2 cellular contexts compared by ENCODE assay signal in genomic region chr2:190333395-190333794, GRCh38.
TF ChIP-seq lines count a peak whose summit lies in the region.

No MANE protein-coding gene starts in this region.

TF ChIP-seq in IMR-90, 13 proteins besides CTCF, POLR2A, EP300 and RAD21:
- TF ChIP-seq MAFK (IDR thresholded peaks at IDR 0.05; ENCODE audit: low read depth, low read length), result peak; percentile 75
- TF ChIP-seq RFX5 (IDR thresholded peaks at IDR 0.05; ENCODE audit: low read depth, low read length), result no peak
- TF ChIP-seq RCOR1 (IDR thresholded peaks at IDR 0.05; ENCODE audit: insufficient replicate concordance, low read length), result no peak

TF ChIP-seq in endothelial cell of umbilical vein, 7 proteins besides CTCF, POLR2A, EP300 and RAD21:
- no peak for TF ChIP-seq JUN (IDR thresholded peaks at IDR 0.05; ENCODE audit: borderline replicate concordance, insufficient read depth, insufficient read length, low read depth)
- no peak for TF ChIP-seq FOS (IDR thresholded peaks at IDR 0.05; ENCODE audit: borderline replicate concordance, insufficient read depth, low read length)
